Comparison of ENCODE assay signal across 22 cellular contexts in genomic region chr16:65989861-65990260, GRCh38.
"Had no signal": no experiment of that assay in that cellular context is flagged by ENCODE, and none has a peak within 500 bp of the region (broad histone marks: within the 10 kb centered on the region; RNA-seq: fewer than 3 reads in every experiment).

No MANE protein-coding gene starts in this region.

- H3K27ac ChIP-seq: ascending aorta, body of pancreas, SJSA1 had no signal

- H3K9me3 ChIP-seq: ascending aorta, body of pancreas, SJSA1 had no signal

- H3K4me1 ChIP-seq: ascending aorta, body of pancreas, SJSA1 had no signal

- ATAC-seq: activated CD4-positive, CD25-positive, alpha-beta regulatory T cell treated with anti-CD3 and anti-CD28 coated beads, Interleukin-2, amount 50 U/mL, for 24 hours; activated CD8-positive, alpha-beta T cell treated with anti-CD3 and anti-CD28 coated beads for 36 hours; activated T-cell treated with anti-CD3 and anti-CD28 coated beads, Interleukin-2, amount 50 U/mL, for 72 hours; body of pancreas; PC-3; SK-N-SH treated with all-trans-retinoic acid at 6 μM for 48 hours had no signal

- FAIRE-seq: RCC 7860 had no signal

- H3K36me3 ChIP-seq: ascending aorta, SJSA1 had no signal

- H3K4me3 ChIP-seq: ascending aorta, body of pancreas, SJSA1 had no signal

- H3K27me3 ChIP-seq: ascending aorta, body of pancreas, SJSA1 had no signal

- DNase-seq: activated CD4-positive, alpha-beta T cell treated with anti-CD3 and anti-CD28 coated beads for 4 hours; activated CD8-positive, alpha-beta memory T cell treated with anti-CD3 and anti-CD28 coated beads, Interleukin-2, amount 50 U/mL, for 4 hours; activated CD8-positive, alpha-beta T cell treated with anti-CD3 and anti-CD28 coated beads for 36 hours; activated gamma-delta T cell treated with Interleukin-2 at 50 U/mL for 16 hours; activated naive CD4-positive, alpha-beta T cell treated with anti-CD3 and anti-CD28 coated beads, Interleukin-2, amount 50 U/mL, for 16 hours; activated T-cell treated with anti-CD3 and anti-CD28 coated beads, Interleukin-2, amount 50 U/mL, for 72 hours; amniotic stem cell; body of pancreas; MM.1S; NCI-H1105; NCI-H1436 treated with DMSO at 0.1 percent for 48 hours; NCI-H187; NCI-H2081; NCI-H524; PC-3; SHP77; SW 1271 had no signal
